In genomic region chr5:102911973-102912372, GRCh38 we compare ENCODE assay signal across 11 cellular contexts.
DNase-seq lines count a peak whose midpoint lies in the region; ATAC-seq and TF ChIP-seq lines count a peak whose summit lies in the region.
"Had no signal": no experiment of that assay in that cellular context is flagged by ENCODE, and none has a peak within 500 bp of the region (broad histone marks: within the 10 kb centered on the region; RNA-seq: fewer than 3 reads in every experiment).

No MANE protein-coding gene starts in this region.

- H3K9me3 Mint-ChIP-seq in natural killer cell treated with Interleukin-12 subunit alpha and Interleukin-12 subunit beta and Interleukin-15 and Interleukin-18, amount 100 ng/mL, for 72 hours, result no peaks in the 10 kb centered on the region

- H3K27me3 Mint-ChIP-seq in natural killer cell treated with Interleukin-12 subunit alpha and Interleukin-12 subunit beta and Interleukin-15 and Interleukin-18, amount 100 ng/mL, for 72 hours, result no peaks in the 10 kb centered on the region

- POLR2A ChIA-PET in RWPE1 (lab: Yijun Ruan, JAX; ENCODE audit: low non-redundant PET), result no interaction called here

- no peak overlapping the region for H3K27ac ChIP-seq in RWPE1
- H3K27ac ChIP-seq: testis had no signal

- TF ChIP-seq CTCF in RWPE1 (conservative IDR thresholded peaks at IDR 0.05; ENCODE audit: low read depth), result no peak
- TF ChIP-seq CTCF in fibroblast of pulmonary artery (IDR thresholded peaks at IDR 0.05; ENCODE audit: low read length, missing control alignments), result no peak

- ATAC-seq in GM19467 (IDR thresholded peaks at IDR 0.05; ENCODE audit: unreplicated experiment) (no peak), GM18519 (IDR thresholded peaks at IDR 0.05; ENCODE audit: low FRiP score, unreplicated experiment) (no peak)
- ATAC-seq in natural killer cell treated with Interleukin-12 subunit alpha and Interleukin-12 subunit beta and Interleukin-15 and Interleukin-18, amount 100 ng/mL, for 72 hours, result no peak

- in situ Hi-C loops in G401 (cut with HindIII; ENCODE audit: low sequenced_read_pairs), result no loop called here

- CTCF ChIA-PET in RWPE1 (lab: Yijun Ruan, JAX), result no interaction called here

- no peak overlapping the region for H3K4me3 ChIP-seq in fibroblast of pulmonary artery (replicated peaks; ENCODE audit: low read depth, low read length)
- H3K4me3 ChIP-seq: testis had no signal

- no peaks in the 10 kb centered on the region for H3K36me3 Mint-ChIP-seq in natural killer cell treated with Interleukin-12 subunit alpha and Interleukin-12 subunit beta and Interleukin-15 and Interleukin-18, amount 100 ng/mL, for 72 hours

- DNase-seq in G401 (ENCODE audit: low spot score) (peak; percentile 42), RWPE1 (ENCODE audit: low spot score) (peak; percentile 65), fibroblast of pulmonary artery (ENCODE audit: low read depth) (peak; percentile 78), renal cortical epithelial cell (ENCODE audit: low read depth) (peak; percentile 92), activated gamma-delta T cell (lab: John Stamatoyannopoulos, UW) (no peak)
- DNase-seq in natural killer cell treated with Interleukin-12 subunit alpha and Interleukin-12 subunit beta and Interleukin-15 and Interleukin-18, amount 100 ng/mL, for 72 hours (ENCODE audit: low spot score), result no peak
- DNase-seq: DMS53; stimulated activated CD4-positive, alpha-beta T cell treated with anti-CD3 and anti-CD28 coated beads, Interleukin-4, amount 100 ng/mL, for 4 hours; testis had no signal

- no peak overlapping the region for H3K27ac Mint-ChIP-seq in natural killer cell treated with Interleukin-12 subunit alpha and Interleukin-12 subunit beta and Interleukin-15 and Interleukin-18, amount 100 ng/mL, for 72 hours

- no peak overlapping the region for H3K4me3 Mint-ChIP-seq in natural killer cell treated with Interleukin-12 subunit alpha and Interleukin-12 subunit beta and Interleukin-15 and Interleukin-18, amount 100 ng/mL, for 72 hours

- peaks cover 9 to 31% of the 10 kb centered on the region in 2 donors for H3K4me1 Mint-ChIP-seq in natural killer cell treated with Interleukin-12 subunit alpha and Interleukin-12 subunit beta and Interleukin-15 and Interleukin-18, amount 100 ng/mL, for 72 hours (ENCODE audit: low read depth in 2 of 2)

Comparison
In these comparisons a context has a peak if more than half of its experiments do, and no peak if none do; other contexts are left out.
1. DNase-seq: peak in G401 (single experiment), RWPE1 (single experiment), fibroblast of pulmonary artery (single experiment) and renal cortical epithelial cell (single experiment); none in natural killer cell treated with Interleukin-12 subunit alpha and Interleukin-12 subunit beta and Interleukin-15 and Interleukin-18, amount 100 ng/mL, for 72 hours (single experiment) and activated gamma-delta T cell (single experiment).